ENCODE assay signal across 1 cellular context in the genomic region with DNA sequence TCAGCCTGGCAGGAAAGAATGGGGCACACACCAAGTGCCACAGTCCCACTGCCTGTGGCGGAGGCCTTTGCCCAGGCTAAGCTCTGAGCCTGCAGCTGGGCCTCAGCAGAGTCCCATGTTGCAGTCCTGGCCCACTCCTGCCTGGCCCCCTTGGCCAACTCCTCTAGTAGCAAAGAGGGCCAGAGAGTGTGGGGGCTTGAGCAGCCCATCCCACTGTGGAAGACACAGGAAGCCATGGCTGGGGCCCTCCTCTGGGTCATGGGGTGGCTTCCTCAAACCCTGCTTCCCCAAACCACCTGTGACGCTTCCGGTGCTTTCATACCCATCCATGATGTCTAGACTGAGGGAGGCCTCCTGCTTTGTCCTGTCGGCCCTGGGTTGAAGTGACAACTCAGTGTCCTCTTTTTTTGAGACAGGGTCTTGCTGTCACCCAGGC.
TF ChIP-seq lines count a peak whose summit lies in the region.

No MANE protein-coding gene starts in this region.

TF ChIP-seq in SK-N-SH, 30 proteins besides CTCF, POLR2A, EP300 and RAD21:
- TF ChIP-seq GABPA (IDR thresholded peaks at IDR 0.05; ENCODE audit: low read depth) (no peak), TAF1 (IDR thresholded peaks at IDR 0.05; ENCODE audit: borderline replicate concordance, low read depth, low read length) (no peak), JUND (IDR thresholded peaks at IDR 0.05) (no peak), RCOR1 (IDR thresholded peaks at IDR 0.05; ENCODE audit: low read length) (no peak), POLR2AphosphoS5 (IDR thresholded peaks at IDR 0.05; ENCODE audit: low read depth, low read length) (no peak), FOSL2 (IDR thresholded peaks at IDR 0.05; ENCODE audit: borderline replicate concordance, low read depth) (no peak), NRF1 (IDR thresholded peaks at IDR 0.05; ENCODE audit: low read depth, low read length) (no peak), RFX5 (IDR thresholded peaks at IDR 0.05; ENCODE audit: low read length) (no peak), SMC3 (IDR thresholded peaks at IDR 0.05; ENCODE audit: low read depth, low read length) (no peak), YY1 (IDR thresholded peaks at IDR 0.05; ENCODE audit: low read depth) (no peak)
- TF ChIP-seq, protein P1, sequence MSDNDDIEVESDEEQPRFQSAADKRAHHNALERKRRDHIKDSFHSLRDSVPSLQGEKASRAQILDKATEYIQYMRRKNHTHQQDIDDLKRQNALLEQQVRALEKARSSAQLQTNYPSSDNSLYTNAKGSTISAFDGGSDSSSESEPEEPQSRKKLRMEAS (IDR thresholded peaks at IDR 0.05; ENCODE audit: low read depth), result no peak
- TF ChIP-seq, protein P2, sequence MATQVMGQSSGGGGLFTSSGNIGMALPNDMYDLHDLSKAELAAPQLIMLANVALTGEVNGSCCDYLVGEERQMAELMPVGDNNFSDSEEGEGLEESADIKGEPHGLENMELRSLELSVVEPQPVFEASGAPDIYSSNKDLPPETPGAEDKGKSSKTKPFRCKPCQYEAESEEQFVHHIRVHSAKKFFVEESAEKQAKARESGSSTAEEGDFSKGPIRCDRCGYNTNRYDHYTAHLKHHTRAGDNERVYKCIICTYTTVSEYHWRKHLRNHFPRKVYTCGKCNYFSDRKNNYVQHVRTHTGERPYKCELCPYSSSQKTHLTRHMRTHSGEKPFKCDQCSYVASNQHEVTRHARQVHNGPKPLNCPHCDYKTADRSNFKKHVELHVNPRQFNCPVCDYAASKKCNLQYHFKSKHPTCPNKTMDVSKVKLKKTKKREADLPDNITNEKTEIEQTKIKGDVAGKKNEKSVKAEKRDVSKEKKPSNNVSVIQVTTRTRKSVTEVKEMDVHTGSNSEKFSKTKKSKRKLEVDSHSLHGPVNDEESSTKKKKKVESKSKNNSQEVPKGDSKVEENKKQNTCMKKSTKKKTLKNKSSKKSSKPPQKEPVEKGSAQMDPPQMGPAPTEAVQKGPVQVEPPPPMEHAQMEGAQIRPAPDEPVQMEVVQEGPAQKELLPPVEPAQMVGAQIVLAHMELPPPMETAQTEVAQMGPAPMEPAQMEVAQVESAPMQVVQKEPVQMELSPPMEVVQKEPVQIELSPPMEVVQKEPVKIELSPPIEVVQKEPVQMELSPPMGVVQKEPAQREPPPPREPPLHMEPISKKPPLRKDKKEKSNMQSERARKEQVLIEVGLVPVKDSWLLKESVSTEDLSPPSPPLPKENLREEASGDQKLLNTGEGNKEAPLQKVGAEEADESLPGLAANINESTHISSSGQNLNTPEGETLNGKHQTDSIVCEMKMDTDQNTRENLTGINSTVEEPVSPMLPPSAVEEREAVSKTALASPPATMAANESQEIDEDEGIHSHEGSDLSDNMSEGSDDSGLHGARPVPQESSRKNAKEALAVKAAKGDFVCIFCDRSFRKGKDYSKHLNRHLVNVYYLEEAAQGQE (IDR thresholded peaks at IDR 0.05; ENCODE audit: low read depth, low read length), result no peak
- TF ChIP-seq, protein P3, sequence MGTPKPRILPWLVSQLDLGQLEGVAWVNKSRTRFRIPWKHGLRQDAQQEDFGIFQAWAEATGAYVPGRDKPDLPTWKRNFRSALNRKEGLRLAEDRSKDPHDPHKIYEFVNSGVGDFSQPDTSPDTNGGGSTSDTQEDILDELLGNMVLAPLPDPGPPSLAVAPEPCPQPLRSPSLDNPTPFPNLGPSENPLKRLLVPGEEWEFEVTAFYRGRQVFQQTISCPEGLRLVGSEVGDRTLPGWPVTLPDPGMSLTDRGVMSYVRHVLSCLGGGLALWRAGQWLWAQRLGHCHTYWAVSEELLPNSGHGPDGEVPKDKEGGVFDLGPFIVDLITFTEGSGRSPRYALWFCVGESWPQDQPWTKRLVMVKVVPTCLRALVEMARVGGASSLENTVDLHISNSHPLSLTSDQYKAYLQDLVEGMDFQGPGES (IDR thresholded peaks at IDR 0.05; ENCODE audit: low read depth, low read length), result no peak
